15 cellular contexts compared by ENCODE assay signal in the genomic region with DNA sequence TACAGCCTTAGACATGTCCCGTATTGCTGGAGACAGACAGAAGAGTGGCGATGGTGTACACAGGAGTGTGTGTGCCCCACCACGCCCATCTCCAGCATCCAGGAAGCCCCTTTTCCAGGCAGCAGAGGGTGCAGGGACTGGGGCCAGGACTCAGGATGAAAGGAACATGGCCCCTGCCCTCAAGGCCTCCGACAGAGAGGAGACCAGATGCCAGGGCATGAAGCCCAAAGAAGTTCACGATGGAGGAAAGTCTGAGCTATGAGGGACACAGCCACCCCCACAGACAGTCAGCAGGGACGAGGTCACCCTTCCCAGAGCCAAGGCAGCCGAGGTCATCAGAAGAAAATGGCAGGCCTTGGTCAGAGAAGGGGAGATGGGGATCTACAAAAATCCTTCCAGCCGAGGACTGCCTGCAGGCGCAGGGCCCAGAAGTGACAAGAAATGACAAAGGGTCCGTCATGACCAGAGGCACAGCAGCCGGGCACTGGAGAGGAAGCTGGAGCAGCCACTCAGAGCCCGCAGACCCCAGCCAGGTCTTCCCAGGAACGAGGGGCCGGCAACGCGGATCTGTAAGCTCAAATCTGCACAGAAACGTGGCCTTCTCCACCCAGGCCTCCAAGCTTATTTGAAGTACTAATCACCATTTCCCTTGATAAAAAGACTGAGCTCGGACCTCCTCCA.
"Had no signal": no experiment of that assay in that cellular context is flagged by ENCODE, and none has a peak within 500 bp of the region (broad histone marks: within the 10 kb centered on the region; RNA-seq: fewer than 3 reads in every experiment).

No MANE protein-coding gene starts in this region.

- H3K4me1 ChIP-seq: adrenal gland, pancreas, transverse colon had no signal

- H3K4me3 ChIP-seq: adrenal gland, esophagus muscularis mucosa, lung, pancreas, transverse colon had no signal

- ATAC-seq: pancreas; stimulated activated naive B cell treated with anti-CD40 and anti-IgM and Interleukin-4, amounts not matched to agents 10 μg/mL and 1 μg/mL and 100 μg/mL, for 72 hours had no signal

- H3K4me3 Mint-ChIP-seq: activated naive CD4-positive, alpha-beta T cell treated with anti-CD3 and anti-CD28 coated beads, Interleukin-2, amount 10 ng/mL, durations not matched to agents 7 days and 5 days; neural crest cell; stimulated activated naive B cell treated with anti-CD40 and anti-IgM and Interleukin-4, amounts not matched to agents 10 μg/mL and 1 μg/mL and 100 μg/mL, for 72 hours had no signal

- H3K27ac Mint-ChIP-seq: activated naive CD4-positive, alpha-beta T cell treated with anti-CD3 and anti-CD28 coated beads, Interleukin-2, amount 10 ng/mL, durations not matched to agents 7 days and 5 days; activated T-helper 2 cell treated with anti-CD3 and anti-CD28 coated beads, Interferon-gamma antibody, Interleukin-2, Interleukin-4, amounts not matched to agents 10 μg/mL and 5 μg/mL and 100 μg/mL, durations not matched to agents 14 hours and 24 hours and 36 hours; stimulated activated naive B cell treated with anti-CD40 and anti-IgM and Interleukin-4, amounts not matched to agents 10 μg/mL and 1 μg/mL and 100 μg/mL, for 72 hours had no signal

- H3K27me3 ChIP-seq: transverse colon had no signal

- DNase-seq: activated naive CD4-positive, alpha-beta T cell treated with anti-CD3 and anti-CD28 coated beads, Interleukin-2, amount 10 ng/mL, durations not matched to agents 7 days and 5 days; kidney glomerular epithelial cell; midbrain; stimulated activated CD4-positive, alpha-beta T cell treated with anti-CD3 and anti-CD28 coated beads, Interleukin-2, amount 100 ng/mL, for 48 hours; stimulated activated naive B cell treated with anti-CD40 and anti-IgM and Interleukin-4, amounts not matched to agents 10 μg/mL and 1 μg/mL and 100 μg/mL, for 72 hours; substantia nigra; T-helper 2 cell; transverse colon had no signal

- H3K9me3 Mint-ChIP-seq: activated naive CD4-positive, alpha-beta T cell treated with anti-CD3 and anti-CD28 coated beads, Interleukin-2, amount 10 ng/mL, durations not matched to agents 7 days and 5 days; activated T-helper 2 cell treated with anti-CD3 and anti-CD28 coated beads, Interferon-gamma antibody, Interleukin-2, Interleukin-4, amounts not matched to agents 10 μg/mL and 5 μg/mL and 100 μg/mL, durations not matched to agents 14 hours and 24 hours and 36 hours; neural crest cell had no signal

- H3K36me3 ChIP-seq: adrenal gland, esophagus muscularis mucosa, pancreas, transverse colon had no signal

- FAIRE-seq: pancreas, TTC549 had no signal

- H3K27ac ChIP-seq: adrenal gland, esophagus muscularis mucosa, pancreas, transverse colon had no signal

- H3K36me3 Mint-ChIP-seq: activated naive CD4-positive, alpha-beta T cell treated with anti-CD3 and anti-CD28 coated beads, Interleukin-2, amount 10 ng/mL, durations not matched to agents 7 days and 5 days; stimulated activated naive B cell treated with anti-CD40 and anti-IgM and Interleukin-4, amounts not matched to agents 10 μg/mL and 1 μg/mL and 100 μg/mL, for 72 hours had no signal

- H3K4me1 Mint-ChIP-seq: activated naive CD4-positive, alpha-beta T cell treated with anti-CD3 and anti-CD28 coated beads, Interleukin-2, amount 10 ng/mL, durations not matched to agents 7 days and 5 days had no signal
